Comparison of ENCODE assay signal across 19 cellular contexts in the genomic region with DNA sequence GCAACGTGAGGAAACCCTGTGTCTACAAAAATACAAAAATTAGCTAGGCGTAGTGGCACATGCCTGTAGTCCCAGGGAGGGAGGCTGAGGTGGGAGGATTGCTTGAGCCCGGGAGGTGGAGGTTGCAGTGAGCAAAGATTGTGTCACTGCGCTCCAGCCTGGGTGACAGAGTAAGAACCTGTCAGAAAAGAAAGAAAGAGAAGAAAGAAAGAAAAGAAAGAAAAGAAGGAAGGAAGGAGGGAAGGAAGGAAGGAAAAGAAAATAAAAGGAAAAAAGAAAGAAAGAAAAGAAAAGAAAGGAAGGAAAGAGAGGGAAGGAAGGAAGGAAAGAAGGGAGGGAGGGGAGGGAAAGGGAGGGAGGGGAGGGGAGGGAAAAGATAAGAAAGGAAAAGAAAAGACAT.
"Had no signal": no experiment of that assay in that cellular context is flagged by ENCODE, and none has a peak within 500 bp of the region (broad histone marks: within the 10 kb centered on the region; RNA-seq: fewer than 3 reads in every experiment).

No MANE protein-coding gene starts in this region.

- H3K27me3 ChIP-seq: heart right ventricle, uterus had no signal

- H2AFZ ChIP-seq: parathyroid adenoma had no signal

- H3K27ac Mint-ChIP-seq: endodermal cell; natural killer cell treated with Interleukin-12 subunit alpha and Interleukin-12 subunit beta and Interleukin-15 and Interleukin-18, amount 100 ng/mL, for 72 hours; type B pancreatic cell had no signal

- H3K4me1 ChIP-seq: heart right ventricle, parathyroid adenoma, psoas muscle, uterus had no signal

- H3K9me3 ChIP-seq: heart right ventricle, psoas muscle, uterus had no signal

- H3K4me3 ChIP-seq: coronary artery, heart right ventricle, lung, psoas muscle, uterus had no signal

- H3K27me3 Mint-ChIP-seq: type B pancreatic cell had no signal

- H3K4me3 Mint-ChIP-seq: endodermal cell; natural killer cell treated with Interleukin-12 subunit alpha and Interleukin-12 subunit beta and Interleukin-15 and Interleukin-18, amount 100 ng/mL, for 72 hours; type B pancreatic cell had no signal

- H3K36me3 Mint-ChIP-seq: natural killer cell treated with Interleukin-12 subunit alpha and Interleukin-12 subunit beta and Interleukin-15 and Interleukin-18, amount 100 ng/mL, for 72 hours; type B pancreatic cell had no signal

- H3K27ac ChIP-seq: coronary artery, heart right ventricle, parathyroid adenoma, psoas muscle, uterus had no signal

- H3K9me3 Mint-ChIP-seq: endodermal cell; natural killer cell treated with Interleukin-12 subunit alpha and Interleukin-12 subunit beta and Interleukin-15 and Interleukin-18, amount 100 ng/mL, for 72 hours; type B pancreatic cell had no signal

- H3K79me2 ChIP-seq: parathyroid adenoma had no signal

- H3K36me3 ChIP-seq: heart right ventricle, uterus had no signal

- DNase-seq: effector CD4-positive, alpha-beta T cell; endodermal cell; heart right ventricle; islet precursor cell; mesenchymal stem cell; midbrain; psoas muscle; retina; stimulated activated CD4-positive, alpha-beta T cell treated with anti-CD3 and anti-CD28 coated beads, Interleukin-2, amount 100 ng/mL, for 24 hours; stimulated activated CD4-positive, alpha-beta T cell treated with anti-CD3 and anti-CD28 coated beads, Interleukin-4, amount 100 ng/mL, for 4 hours; stimulated activated naive CD4-positive, alpha-beta T cell treated with Interleukin-2 at 50 U/mL for 16 hours; uterus had no signal

- ATAC-seq: heart right ventricle; left lobe of liver; natural killer cell treated with Interleukin-12 subunit alpha and Interleukin-12 subunit beta and Interleukin-15 and Interleukin-18, amount 100 ng/mL, for 72 hours; psoas muscle; sciatic nerve had no signal
